In the genomic region with DNA sequence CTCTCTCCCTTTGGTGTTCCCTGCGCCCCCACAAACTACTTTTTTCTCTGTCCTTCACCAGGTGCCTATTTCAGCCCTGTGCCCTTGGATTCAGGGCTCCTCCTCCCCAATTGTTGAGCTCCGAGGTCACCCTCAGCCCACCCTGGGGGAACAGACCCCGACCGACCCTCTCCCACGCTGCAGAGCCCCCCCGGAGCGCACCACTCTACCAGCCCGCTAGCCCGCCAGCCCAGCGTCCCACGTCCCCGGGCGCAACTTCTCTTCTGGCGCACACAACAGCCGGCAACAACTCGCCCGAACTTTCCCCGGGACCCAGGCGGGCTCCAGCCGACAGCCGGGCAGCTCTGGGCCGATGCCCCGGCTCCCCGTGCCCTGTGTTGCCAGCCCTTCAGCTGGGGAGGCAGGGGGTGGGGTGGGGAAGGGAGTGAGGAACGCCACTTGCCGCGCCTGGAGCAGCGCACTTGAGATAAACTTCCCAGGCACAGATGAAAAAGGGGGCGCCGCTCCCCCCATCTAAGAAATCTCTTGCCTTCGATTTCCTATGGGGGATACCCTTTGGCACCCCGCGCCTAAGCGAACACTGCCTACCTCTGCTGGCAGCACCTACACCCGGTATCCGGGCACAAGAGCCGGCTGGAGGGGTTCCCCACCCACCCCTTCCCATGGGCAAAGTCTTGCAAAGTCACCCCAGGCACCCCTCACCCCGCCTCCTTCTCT, we compare ENCODE assay signal across 8 cellular contexts. TPM values are rescaled to one million over a fixed set of nuclear protein-coding genes. Genes with fewer than 3 reads are reported as not detected.
DNase-seq lines count a peak whose midpoint lies in the region; TF ChIP-seq lines count a peak whose summit lies in the region.

No MANE protein-coding gene starts in this region.

- no peak overlapping the region for H3K4me3 ChIP-seq in CD8-positive, alpha-beta memory T cell (ENCODE audit: low read length)
- H3K4me3 ChIP-seq in endodermal cell (ENCODE audit: low read length) = peak overlapping the region; percentile 62

- peak overlapping the region in 6 of 7 donors; percentile 32 to 70 (median 66) for H3K4me3 Mint-ChIP-seq in CD8-positive, alpha-beta memory T cell
- H3K4me3 Mint-ChIP-seq in endodermal cell (peak overlapping the region; percentile 63), nephron progenitor cell (peak overlapping the region; percentile 81)

- H3K36me3 ChIP-seq in CD8-positive, alpha-beta memory T cell (ENCODE audit: insufficient read depth, low read length) = no peaks in the 10 kb centered on the region
- H3K36me3 ChIP-seq in endodermal cell (ENCODE audit: control insufficient read depth, insufficient read depth, low read length) = no peaks in the 10 kb centered on the region

- H3K4me1 ChIP-seq in CD8-positive, alpha-beta memory T cell (ENCODE audit: insufficient read depth, low read length) = no peaks in the 10 kb centered on the region
- peaks cover 4% of the 10 kb centered on the region for H3K4me1 ChIP-seq in endodermal cell (ENCODE audit: control insufficient read depth, insufficient read depth, low read length)

- no peak for TF ChIP-seq CTCF in endodermal cell (conservative IDR thresholded peaks at IDR 0.05)
- TF ChIP-seq CTCF in nephron progenitor cell (IDR thresholded peaks at IDR 0.05) = no peak

- peaks cover 45 to 58% of the 10 kb centered on the region in 2 donors for H3K27me3 Mint-ChIP-seq in CD8-positive, alpha-beta memory T cell
- H3K27me3 Mint-ChIP-seq in endodermal cell (ENCODE audit: insufficient read depth) = peaks cover 56% of the 10 kb centered on the region
- H3K27me3 Mint-ChIP-seq in nephron progenitor cell (ENCODE audit: low read depth, poor library complexity) = peaks cover 38% of the 10 kb centered on the region

- WGBS in endodermal cell (ENCODE audit: insufficient coverage in 1 of 2, insufficient read length in 1 of 2), 2 experiments = 1 to 2% methylated on average over 9 to 37 of the region's 38 CpGs

- no peak overlapping the region for H3K27ac Mint-ChIP-seq in CD8-positive, alpha-beta memory T cell
- H3K27ac Mint-ChIP-seq in endodermal cell = no peak overlapping the region
- no peak overlapping the region for H3K27ac Mint-ChIP-seq in nephron progenitor cell

- H3K9me3 ChIP-seq in CD8-positive, alpha-beta memory T cell (ENCODE audit: low read length) = no peaks in the 10 kb centered on the region
- no peaks in the 10 kb centered on the region for H3K9me3 ChIP-seq in endodermal cell (ENCODE audit: control insufficient read depth, low read length)

- POLR2A ChIA-PET in CD8-positive, alpha-beta memory T cell (lab: Charles Lee) = no interaction called here

- no peaks in the 10 kb centered on the region for H3K36me3 Mint-ChIP-seq in CD8-positive, alpha-beta memory T cell
- no peaks in the 10 kb centered on the region for H3K36me3 Mint-ChIP-seq in endodermal cell (ENCODE audit: low read depth)
- H3K36me3 Mint-ChIP-seq in nephron progenitor cell (ENCODE audit: low read depth) = no peaks in the 10 kb centered on the region

- in situ Hi-C loops in KBM-7 (cut with MboI; ENCODE audit: low pct_unique_long_range_greater_than_20kb, low sequenced_read_pairs) = no loop called here

- no peak overlapping the region for H3K9ac ChIP-seq in endodermal cell (ENCODE audit: extremely low read depth, low read length, poor library complexity, severe bottlenecking)

- H3K27me3 ChIP-seq in CD8-positive, alpha-beta memory T cell (ENCODE audit: insufficient read depth, low read length, poor library complexity, severe bottlenecking) = peaks cover 16% of the 10 kb centered on the region
- H3K27me3 ChIP-seq in endodermal cell (ENCODE audit: control insufficient read depth, insufficient read depth, low read length, poor library complexity, severe bottlenecking) = peaks cover 71% of the 10 kb centered on the region

- no peak overlapping the region for H3K27ac ChIP-seq in CD8-positive, alpha-beta memory T cell (ENCODE audit: low read depth, low read length)
- H3K27ac ChIP-seq in endodermal cell (ENCODE audit: low read depth, low read length) = no peak overlapping the region

- peaks cover 11 to 17% (median 17%) of the 10 kb centered on the region in 3 donors for H3K4me1 Mint-ChIP-seq in CD8-positive, alpha-beta memory T cell
- H3K4me1 Mint-ChIP-seq in endodermal cell (peaks cover 19% of the 10 kb centered on the region), nephron progenitor cell (peaks cover 32% of the 10 kb centered on the region)

- CTCF ChIA-PET in CD8-positive, alpha-beta memory T cell (lab: Charles Lee) = no interaction called here

- DNase-seq in CD8-positive, alpha-beta memory T cell = no peak
- peak; percentile 8 for DNase-seq in NCI-H226
- peak; percentile 66 for DNase-seq in endodermal cell
- DNase-seq in nephron progenitor cell = peak; percentile 44
- DNase-seq in SW 1271 (lab: John Stamatoyannopoulos, UW) = no peak
- DNase-seq in KBM-7 = no peak
- DNase-seq in GOT3 (lab: John Stamatoyannopoulos, UW) = no peak
- no peak for DNase-seq in NCI-H2029 treated with DMSO at 0.1 percent for 48 hours (lab: John Stamatoyannopoulos, UW)

- no peaks in the 10 kb centered on the region for H3K9me3 Mint-ChIP-seq in CD8-positive, alpha-beta memory T cell
- H3K9me3 Mint-ChIP-seq in endodermal cell (no peaks in the 10 kb centered on the region), nephron progenitor cell (no peaks in the 10 kb centered on the region)

RNA-seq across cellular contexts. Expression of gene CASZ1, which starts 1.0 kb away (rescaled TPM):
- 10 to 100 TPM in 1 of 2 experiments, 1 to 10 TPM in 1; 9.9 to 10.5 TPM for total RNA-seq in CD8-positive, alpha-beta memory T cell
- polyA plus RNA-seq in CD8-positive, alpha-beta memory T cell = 2.2 TPM
- 1 to 10 TPM; 3.5 to 5.9 TPM for total RNA-seq in endodermal cell
- 38.8 TPM for polyA plus RNA-seq in endodermal cell (2013, experiment 1 of 2)
- 32.1 TPM for polyA plus RNA-seq in endodermal cell (2013, experiment 2 of 2)

Comparison
In these comparisons a context has a peak if more than half of its experiments do, and no peak if none do; other contexts are left out.
1. DNase-seq: peak in NCI-H226 (single experiment), endodermal cell (single experiment) and nephron progenitor cell (single experiment); none in CD8-positive, alpha-beta memory T cell (0 of 5), SW 1271 (0 of 2), KBM-7 (single experiment), GOT3 (single experiment) and NCI-H2029 treated with DMSO at 0.1 percent for 48 hours (single experiment).
2. Peak in every context shown above with its lines, with median percentiles within 50 percentile points of each other: H3K4me3 Mint-ChIP-seq.